In genomic region chr20:34262488-34263288, GRCh38 we compare ENCODE assay signal across 10 cellular contexts. TPM values are rescaled to one million over a fixed set of nuclear protein-coding genes. Genes with fewer than 3 reads are reported as not detected.
DNase-seq lines count a peak whose midpoint lies in the region; ATAC-seq and TF ChIP-seq lines count a peak whose summit lies in the region.
"Had no signal": no experiment of that assay in that cellular context is flagged by ENCODE, and none has a peak within 500 bp of the region (broad histone marks: within the 10 kb centered on the region; RNA-seq: fewer than 3 reads in every experiment).

No MANE protein-coding gene starts in this region.

- H3K9me3 ChIP-seq in GM23248 (ENCODE audit: low read depth) (no peaks in the 10 kb centered on the region), adrenal gland (replicated peaks in 1 of 3) (no peaks in the 10 kb centered on the region), skeletal muscle tissue (ENCODE audit: control insufficient read depth in 3 of 3, low read length in 3 of 3) (no peaks in the 10 kb centered on the region)

- peak overlapping the region; percentile 83 for H2AFZ ChIP-seq in GM23248

- no peaks in the 10 kb centered on the region; the same call in 1 of the 2 replicates for H3F3A ChIP-seq in GM23248 (ENCODE audit: insufficient read depth)

- H3K9ac ChIP-seq in GM23248 (peak overlapping the region; percentile 67), skeletal muscle tissue (ENCODE audit: low read depth in 1 of 3, low read length in 3 of 3) (peak overlapping the region in 2 of 3 donors; percentile 33 to 34)

- H3K4me3 ChIP-seq in GM23248 (peak overlapping the region; percentile 18; the same call in 1 of the 2 replicates), adrenal gland (no peak overlapping the region), skeletal muscle tissue (ENCODE audit: low read length in 3 of 3) (no peak overlapping the region)

- TF ChIP-seq CTCF in adrenal gland (IDR thresholded peaks at IDR 0.05): no peak

- no peak for TF ChIP-seq POLR2A in adrenal gland (IDR thresholded peaks at IDR 0.05)

- peak; percentile 65 for DNase-seq in GM23248
- peak; percentile 54 to 82 (median 76) for DNase-seq in adrenal gland
- DNase-seq in islet precursor cell: peak; percentile 77
- DNase-seq in NCI-H2107 (lab: John Stamatoyannopoulos, UW): no peak
- no peak for DNase-seq in GM19240 (ENCODE audit: insufficient read length, low spot score)
- DNase-seq in HT-29 (ENCODE audit: low spot score): no peak
- DNase-seq: activated CD4-positive, alpha-beta T cell treated with anti-CD3 and anti-CD28 coated beads for 48 hours; NCI-H2029 treated with DMSO at 0.1 percent for 48 hours had no signal

- no peaks in the 10 kb centered on the region for H3K79me2 ChIP-seq in GM23248 (ENCODE audit: insufficient read depth)

- ATAC-seq in GM19328 (IDR thresholded peaks at IDR 0.05; ENCODE audit: unreplicated experiment): no peak

- peak overlapping the region; percentile 59 for H3K27ac ChIP-seq in GM23248
- H3K27ac ChIP-seq in adrenal gland: peak overlapping the region in 4 of 5 donors; percentile 20 to 72 (median 60)
- H3K27ac ChIP-seq in skeletal muscle tissue (ENCODE audit: low read depth, low read length): peak overlapping the region; percentile 65

- intact Hi-C loops in adrenal gland (cut with DNase I): no loop called here

- H3K36me3 ChIP-seq in GM23248 (ENCODE audit: low read depth) (no peaks in the 10 kb centered on the region), adrenal gland (replicated peaks in 1 of 2) (no peaks in the 10 kb centered on the region), skeletal muscle tissue (ENCODE audit: control insufficient read depth in 3 of 3, insufficient read depth in 3 of 3, low read length in 3 of 3) (no peaks in the 10 kb centered on the region)

- H3K27me3 ChIP-seq in GM23248 (replicated peaks; ENCODE audit: insufficient read depth): no peaks in the 10 kb centered on the region
- no peaks in the 10 kb centered on the region for H3K27me3 ChIP-seq in adrenal gland
- H3K27me3 ChIP-seq in skeletal muscle tissue (ENCODE audit: control insufficient read depth in 3 of 3, insufficient read depth in 3 of 3, low read length in 3 of 3): no peaks in the 10 kb centered on the region

- H3K4me2 ChIP-seq in GM23248 (ENCODE audit: unreplicated experiment): peak overlapping the region; percentile 60

- H3K4me1 ChIP-seq in GM23248 (ENCODE audit: insufficient read depth): peaks cover 9% of the 10 kb centered on the region
- H3K4me1 ChIP-seq in adrenal gland (replicated peaks in 1 of 2): peaks cover 6 to 9% of the 10 kb centered on the region in 2 donors
- peaks cover 3 to 7% (median 7%) of the 10 kb centered on the region in 3 donors for H3K4me1 ChIP-seq in skeletal muscle tissue (ENCODE audit: control insufficient read depth in 3 of 3, insufficient read depth in 3 of 3, low read length in 3 of 3)

- in situ Hi-C loops in GM23248 (cut with MboI): no loop called here

- H4K20me1 ChIP-seq in GM23248 (ENCODE audit: insufficient read depth): no peaks in the 10 kb centered on the region

- 42 to 48% methylated on average over 9 of the region's 9 CpGs for WGBS in GM23248 (ENCODE audit: low coverage in 1 of 2, low lambda C conversion rate in 2 of 2, missing lambda C conversion rate in 2 of 2), 2 experiments
- 28 to 37% (median 35%) methylated on average over 8 to 9 of the region's 9 CpGs for WGBS in adrenal gland, 4 donors

- H3K9me2 ChIP-seq in GM23248 (ENCODE audit: insufficient read depth): no peaks in the 10 kb centered on the region

RNA-seq across cellular contexts. Expression of gene ASIP, which starts 21.5 kb away (rescaled TPM):
- total RNA-seq in GM23248 (2014; rRNA removed; shearing (Covaris generic)): not detected in 2 replicates
- polyA plus RNA-seq in GM23248 (2016; fragmentation: Nextera tagmentation; extraction: Ambion mirVana) (not detected in 2 replicates), adrenal gland (10 to 100 TPM in 1 of 3 donors, 1 to 10 TPM in 1, not detected in 1; 3.2 to 15.1 TPM)
- total RNA-seq in adrenal gland (1 to 10 TPM in 1 of 8 donors, under 1 TPM in 4, not detected in 3; 0.46 to 1.0 (median 0.83) TPM), skeletal muscle tissue (1.0 TPM)
- total RNA-seq in HT-29 (2014; rRNA removed; shearing (Covaris generic)): not detected in 2 replicates

RNA-seq across cellular contexts. Expression of gene AHCY, which starts 40.5 kb away (rescaled TPM):
- 82.6 and 115 TPM in 2 replicates for total RNA-seq in GM23248 (2014; rRNA removed; shearing (Covaris generic))
- polyA plus RNA-seq in GM23248 (2016; fragmentation: Nextera tagmentation; extraction: Ambion mirVana) (53.7 and 53.8 TPM in 2 replicates), adrenal gland (10 to 100 TPM; 70.2 to 74.0 (median 72.7) TPM)
- total RNA-seq in adrenal gland (10 to 100 TPM; 57.6 to 91.8 (median 74.0) TPM), skeletal muscle tissue (129 TPM)
- 398 and 402 TPM in 2 replicates for total RNA-seq in HT-29 (2014; rRNA removed; shearing (Covaris generic))

Comparison
In these comparisons a context has a peak if more than half of its experiments do, and no peak if none do; other contexts are left out.
1. DNase-seq: peak in GM23248 (single experiment), adrenal gland (7 of 7) and islet precursor cell (single experiment); none in NCI-H2107 (single experiment), GM19240 (single experiment) and HT-29 (single experiment).
2. Peak in every context shown above with its lines, with median percentiles within 50 percentile points of each other: H3K27ac ChIP-seq.